9 cellular contexts compared by ENCODE assay signal in the genomic region with DNA sequence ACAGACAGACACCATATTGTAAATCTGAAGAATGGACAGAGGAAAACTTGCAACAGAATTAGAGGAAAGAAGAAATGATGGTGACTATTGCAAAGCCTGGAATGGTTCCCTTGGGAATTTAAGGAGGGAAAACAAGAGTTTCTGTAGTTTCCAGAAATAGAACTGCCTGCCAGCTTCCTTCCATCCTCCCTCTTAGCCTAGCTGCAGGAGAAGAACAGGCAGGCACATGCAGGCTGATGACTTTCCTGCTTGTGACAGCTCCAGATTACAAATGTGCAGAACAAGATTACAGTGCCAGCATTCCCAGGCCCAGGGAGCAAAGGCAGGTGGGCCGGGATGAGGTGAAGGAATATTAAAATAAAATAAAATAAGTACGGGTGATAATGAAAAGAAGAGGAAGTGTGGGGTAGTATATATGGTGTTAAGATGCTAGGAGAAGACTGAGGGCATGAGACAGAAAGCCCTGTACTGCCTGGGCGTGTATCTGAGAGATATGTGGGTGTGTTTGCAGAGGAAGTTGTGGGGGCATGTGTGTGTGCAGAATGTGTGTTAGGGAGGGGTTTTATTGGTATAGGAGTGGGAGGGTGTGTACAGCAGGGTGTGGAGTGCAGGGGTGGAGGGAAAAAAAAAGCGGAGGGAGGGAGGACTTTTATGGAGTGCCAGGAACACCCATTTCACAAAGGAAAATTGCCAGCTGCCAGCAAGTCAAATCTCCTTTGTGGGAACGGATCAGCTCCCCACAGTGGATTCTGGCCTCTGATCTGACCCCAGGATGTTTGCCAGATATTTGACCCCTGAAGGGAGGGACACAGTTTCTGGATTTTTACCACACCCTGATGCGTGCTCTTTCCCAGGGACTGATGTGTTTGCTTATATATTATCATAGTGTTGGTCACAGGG. TPM values are rescaled to one million over a fixed set of nuclear protein-coding genes. Genes with fewer than 3 reads are reported as not detected.
A peak's percentile ranks its signal among the peaks of the same experiment; 100 is the strongest.
DNase-seq lines count a peak whose midpoint lies in the region; ATAC-seq and TF ChIP-seq lines count a peak whose summit lies in the region.
"Had no signal": no experiment of that assay in that cellular context is flagged by ENCODE, and none has a peak within 500 bp of the region (broad histone marks: within the 10 kb centered on the region; RNA-seq: fewer than 3 reads in every experiment).

No MANE protein-coding gene starts in this region.

- H3K4me1 Mint-ChIP-seq in nephron, result peaks cover 31% of the 10 kb centered on the region

- DNase-seq in NCI-H2227 (lab: John Stamatoyannopoulos, UW; ENCODE audit: unreplicated experiment) (peak; percentile 48), dorsolateral prefrontal cortex (peak in 3 of 10 donors; percentile 41 to 45 (median 42)), SKM-1 (lab: John Stamatoyannopoulos, UW; ENCODE audit: unreplicated experiment) (no peak), NK-92 (lab: John Stamatoyannopoulos, UW; ENCODE audit: unreplicated experiment) (no peak)

- H3K27me3 ChIP-seq in dorsolateral prefrontal cortex, result no peaks in the 10 kb centered on the region

- H3K27me3 Mint-ChIP-seq in nephron (ENCODE audit: low read depth), result no peaks in the 10 kb centered on the region

- no peak overlapping the region for H3K4me3 ChIP-seq in dorsolateral prefrontal cortex

- H3K27ac Mint-ChIP-seq in nephron, result peak overlapping the region; percentile 65 to 78 (median 68)

- peak overlapping the region in 2 of 3 experiments; percentile 11 to 15 for H3K4me3 Mint-ChIP-seq in nephron

- ATAC-seq in GM21390 (IDR thresholded peaks at IDR 0.05; ENCODE audit: unreplicated experiment) (peak; percentile 47), HG02840 (IDR thresholded peaks at IDR 0.05; ENCODE audit: low FRiP score, unreplicated experiment) (no peak), HG03521 (IDR thresholded peaks at IDR 0.05; ENCODE audit: unreplicated experiment) (no peak)

- H3K36me3 Mint-ChIP-seq in nephron (ENCODE audit: low read depth), result no peaks in the 10 kb centered on the region

- intact Hi-C loops in dorsolateral prefrontal cortex (cut with DNase I), result loop anchor here in 1 of 2 donors (5.0 kb wide), 1 partner anchor 69 kb away; a partner anchor contains a TSS

- H3K27ac ChIP-seq in dorsolateral prefrontal cortex, result peak overlapping the region in 53 of 59 donors; percentile 1 to 77 (median 51)
- H3K27ac ChIP-seq: KMS-11 had no signal

- TF ChIP-seq CTCF in dorsolateral prefrontal cortex (IDR thresholded peaks at IDR 0.05 in 54 of 56, conservative IDR thresholded peaks at IDR 0.05 in 2 of 56; ENCODE audit: low read depth in 1 of 56, partially characterized antibody in 56 of 56) (peak in 3 of 56 donors; percentile 9 to 26 (median 12)), nephron (IDR thresholded peaks at IDR 0.05; ENCODE audit: unreplicated experiment in 3 of 3) (no peak)

- no peaks in the 10 kb centered on the region for H3K9me3 Mint-ChIP-seq in nephron

RNA-seq across cellular contexts. Expression of a gene that starts 43.9 kb away (rescaled TPM):
- 1 to 10 TPM; 1.1 to 9.4 (median 3.7) TPM for total RNA-seq in dorsolateral prefrontal cortex
